8 cellular contexts compared by ENCODE assay signal in the genomic region with DNA sequence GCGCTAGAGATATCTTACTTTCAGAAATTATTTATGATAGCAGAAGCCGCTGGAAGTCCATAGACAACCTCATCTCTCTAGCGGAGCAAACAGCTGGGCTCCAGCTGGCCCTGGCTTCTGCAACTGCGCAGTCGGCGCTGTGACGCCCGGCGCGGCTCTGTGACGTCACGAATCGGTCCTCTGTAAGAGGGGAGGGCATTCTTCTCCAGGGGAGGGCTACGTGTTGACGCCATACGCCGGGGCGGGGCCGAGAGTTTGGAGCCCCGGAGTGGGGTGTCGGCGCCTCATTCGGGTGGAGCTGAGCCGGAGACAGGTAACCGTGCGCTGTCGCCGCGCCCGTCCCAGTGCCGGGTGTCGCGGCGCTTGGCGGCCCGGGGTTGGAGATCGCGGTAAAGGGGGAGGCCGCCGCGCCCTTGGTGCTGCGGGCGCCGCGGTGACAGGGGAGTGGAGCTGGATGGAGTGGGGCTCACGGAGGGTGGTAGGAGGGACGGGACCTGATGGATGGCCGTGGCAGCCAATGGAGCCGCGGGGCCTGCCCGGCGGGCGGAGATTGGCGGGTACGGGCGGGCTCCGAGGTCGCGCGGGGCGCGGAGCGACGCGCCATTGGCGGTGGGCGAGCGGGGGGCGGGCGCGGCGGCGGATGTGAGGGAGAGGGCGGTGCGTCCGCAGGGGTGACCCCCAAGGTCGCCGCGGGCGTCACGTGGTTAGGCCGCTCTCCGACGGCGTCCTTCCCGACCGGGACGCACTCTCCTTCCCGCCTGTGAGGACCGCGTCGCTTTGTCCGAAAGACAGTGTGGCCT. TPM values are rescaled to one million over a fixed set of nuclear protein-coding genes. Genes with fewer than 3 reads are reported as not detected.
DNase-seq lines count a peak whose midpoint lies in the region; TF ChIP-seq lines count a peak whose summit lies in the region.

Gene OGDH, plus strand, starts transcription at position 287 of the 800 bp plus-strand sequence. CDS start 17,717 bp downstream, outside the sequence.

- H3K4me3 ChIP-seq in HAP-1 (peak within 1 kb of the TSS; percentile 81), MM.1S (ENCODE audit: low read length) (peak within 1 kb of the TSS; percentile 73), neural cell (ENCODE audit: low read length) (peak within 1 kb of the TSS; percentile 90), stomach (peak within 1 kb of the TSS; percentile 61 to 92 (median 68))

- H3F3A ChIP-seq in MM.1S (ENCODE audit: insufficient read depth, low read length) (peaks cover 18% of the 10 kb centered on the region), neural cell (ENCODE audit: insufficient read depth, low read length, poor library complexity, severe bottlenecking) (no peaks in the 10 kb centered on the region)

- H2AFZ ChIP-seq in MM.1S (ENCODE audit: low read length), result peak within 1 kb of the TSS; percentile 75
- H2AFZ ChIP-seq in neural cell (ENCODE audit: low read depth, low read length), result peak within 1 kb of the TSS; percentile 90

- no peak for TF ChIP-seq RAD21 in neural cell (conservative IDR thresholded peaks at IDR 0.05)

- H3K9me2 ChIP-seq in MM.1S (replicated peaks; ENCODE audit: insufficient read depth, low read length), result no peaks in the 10 kb centered on the region
- H3K9me2 ChIP-seq in neural cell (ENCODE audit: insufficient read depth, low read length), result no peaks in the 10 kb centered on the region

- peak in 2 of 4 donors; percentile 89 to 92 for TF ChIP-seq POLR2A in stomach (IDR thresholded peaks at IDR 0.05)

- H4K20me1 ChIP-seq in MM.1S (ENCODE audit: insufficient read depth, low read length) (peaks cover 3% of the 10 kb centered on the region; the same call in 1 of the 2 replicates), neural cell (ENCODE audit: insufficient read depth) (no peaks in the 10 kb centered on the region)

- intact Hi-C loops in stomach (cut with DNase I; ENCODE audit: low total_unique reads), result loop anchor here (10.0 kb wide), 1 partner anchor 158 kb away; no protein-coding TSS in a partner anchor

- TF ChIP-seq CTCF in MM.1S (IDR thresholded peaks at IDR 0.05; ENCODE audit: low read length) (no peak), neural cell (IDR thresholded peaks at IDR 0.05; ENCODE audit: poor library complexity, severe bottlenecking) (no peak), stomach (IDR thresholded peaks at IDR 0.05) (no peak)

- peak; percentile 95 to 99 for DNase-seq in HAP-1 (ENCODE audit: low spot score in 2 of 2)
- peak; percentile 99 for DNase-seq in MM.1S
- peak; percentile 63 for DNase-seq in SIG-M5 (lab: John Stamatoyannopoulos, UW)
- DNase-seq in activated gamma-delta T cell (lab: John Stamatoyannopoulos, UW), result peak; percentile 99
- DNase-seq in fibroblast of the conjunctiva (ENCODE audit: low read depth), result peak; percentile 98
- DNase-seq in stomach, result peak; percentile 100

- 0 to 1% (median 0%) methylated on average over 20 to 92 of the region's 93 CpGs for WGBS in stomach, 5 donors

- H3K79me2 ChIP-seq in MM.1S (ENCODE audit: low read length), result peaks cover 47% of the 10 kb centered on the region
- peaks cover 34% of the 10 kb centered on the region for H3K79me2 ChIP-seq in neural cell (replicated peaks; ENCODE audit: insufficient read depth, low read length)

- H3K9me3 ChIP-seq in ES-I3 (ENCODE audit: control insufficient read depth, insufficient read depth, low read length), result no peaks in the 10 kb centered on the region
- no peaks in the 10 kb centered on the region for H3K9me3 ChIP-seq in HAP-1
- no peaks in the 10 kb centered on the region for H3K9me3 ChIP-seq in MM.1S (replicated peaks; ENCODE audit: insufficient read depth, low read length)
- H3K9me3 ChIP-seq in neural cell (ENCODE audit: low read length), result no peaks in the 10 kb centered on the region
- no peaks in the 10 kb centered on the region for H3K9me3 ChIP-seq in stomach

- TF ChIP-seq EP300 in neural cell (conservative IDR thresholded peaks at IDR 0.05; ENCODE audit: poor library complexity, severe bottlenecking), result peak; percentile 85
- TF ChIP-seq EP300 in stomach (IDR thresholded peaks at IDR 0.05), result no peak

- H3K27ac ChIP-seq in MM.1S (ENCODE audit: low read length) (peak within 1 kb of the TSS; percentile 96), neural cell (ENCODE audit: low read length) (peak within 1 kb of the TSS; percentile 97), stomach (peak within 1 kb of the TSS; percentile 97 to 100 (median 99))

- in situ Hi-C loops in HAP-1 (cut with MboI; ENCODE audit: low sequenced_read_pairs), result no loop called here

- H3K9ac ChIP-seq in ES-I3 (ENCODE audit: low read depth, low read length) (peak within 1 kb of the TSS; percentile 90), MM.1S (ENCODE audit: low read length) (peak within 1 kb of the TSS; percentile 96), neural cell (ENCODE audit: low read length) (peak within 1 kb of the TSS; percentile 94)

- peak within 1 kb of the TSS; percentile 79 for H3K4me2 ChIP-seq in MM.1S (ENCODE audit: low read depth, low read length)
- peak within 1 kb of the TSS; percentile 99 for H3K4me2 ChIP-seq in neural cell (ENCODE audit: low read length)

- H3K27me3 ChIP-seq in HAP-1 (ENCODE audit: low read depth) (no peaks in the 10 kb centered on the region), MM.1S (replicated peaks; ENCODE audit: insufficient read depth, low read length) (no peaks in the 10 kb centered on the region), neural cell (ENCODE audit: insufficient read depth, low read depth, low read length) (no peaks in the 10 kb centered on the region), stomach (no peaks in the 10 kb centered on the region)

- H3K36me3 ChIP-seq in ES-I3 (ENCODE audit: insufficient read depth, low read length) (no peaks in the 10 kb centered on the region), HAP-1 (replicated peaks) (peaks cover 4% of the 10 kb centered on the region; the same call in 1 of the 2 replicates), MM.1S (replicated peaks; ENCODE audit: insufficient read depth, low read length) (no peaks in the 10 kb centered on the region), neural cell (ENCODE audit: insufficient read depth, low read length) (no peaks in the 10 kb centered on the region), stomach (no peaks in the 10 kb centered on the region)

- H3K4me1 ChIP-seq in ES-I3 (ENCODE audit: insufficient read depth, low read length) (peaks cover 4% of the 10 kb centered on the region; the same call in 1 of the 2 replicates), HAP-1 (peaks cover 21% of the 10 kb centered on the region), MM.1S (ENCODE audit: low read length) (no peaks in the 10 kb centered on the region), stomach (peaks cover 13 to 42% (median 34%) of the 10 kb centered on the region in 4 donors)

TF ChIP-seq in neural cell, 6 proteins besides CTCF, POLR2A, EP300 and RAD21:
- TF ChIP-seq SMC3 (conservative IDR thresholded peaks at IDR 0.05; ENCODE audit: poor library complexity), result peak; percentile 38
- TF ChIP-seq MXI1 (conservative IDR thresholded peaks at IDR 0.05; ENCODE audit: poor library complexity, severe bottlenecking), result peak; percentile 79
- TF ChIP-seq POLR2AphosphoS5 (IDR thresholded peaks at IDR 0.05), result peak; percentile 92
- no peak for TF ChIP-seq TAF1 (IDR thresholded peaks at IDR 0.05; ENCODE audit: low read depth)
- no peak for TF ChIP-seq EZH2 (IDR thresholded peaks at IDR 0.05; ENCODE audit: borderline replicate concordance, insufficient read depth, low read length, poor library complexity, severe bottlenecking)
- TF ChIP-seq REST (IDR thresholded peaks at IDR 0.05; ENCODE audit: borderline replicate concordance), result peak; percentile 91

RNA-seq across cellular contexts. Expression of gene OGDH, which starts in this region (rescaled TPM):
- 16.9 and 23.6 TPM in 2 replicates for polyA plus RNA-seq in neural cell
- polyA minus RNA-seq in neural cell, result 49.3 and 55.3 TPM in 2 replicates
- 10 to 100 TPM; 21.6 to 92.0 (median 56.5) TPM for total RNA-seq in stomach
- polyA plus RNA-seq in stomach, result 10 to 100 TPM; 19.8 to 31.8 (median 30.8) TPM

Comparison
In these comparisons a context has a peak if more than half of its experiments do, and no peak if none do; other contexts are left out.
1. Peak in every context shown above with its lines: DNase-seq, H3K4me3 ChIP-seq and H3K27ac ChIP-seq.